1 cellular context compared by ENCODE assay signal in genomic region chr5:126520593-126520953, GRCh38.
A peak's percentile ranks its signal among the peaks of the same experiment; 100 is the strongest.
TF ChIP-seq lines count a peak whose summit lies in the region.

No MANE protein-coding gene starts in this region.

TF ChIP-seq in K562, 482 proteins besides CTCF, POLR2A, EP300 and RAD21 (continued from another document):
- TF ChIP-seq CUX1 (CRISPR knock-in tag; IDR thresholded peaks at IDR 0.05) (no peak), BCOR (IDR thresholded peaks at IDR 0.05) (0 out of 2 replicates have a peak, but pooled peaks have one; percentile 3), CCNT2 (IDR thresholded peaks at IDR 0.05; ENCODE audit: borderline replicate concordance, extremely low read depth, insufficient read length, low read depth, low read length) (peak; percentile 7), MNT (conservative IDR thresholded peaks at IDR 0.05) (0 out of 4 replicates have a peak, but pooled peaks of 1 of the 2 experiments have one; percentile 28), KDM1A (IDR thresholded peaks at IDR 0.05) (peak; percentile 50 to 73; a peak in 3 of 4 replicates), GATAD2A (IDR thresholded peaks at IDR 0.05) (0 out of 2 replicates have a peak, but pooled peaks have one; percentile 2)
